8 cellular contexts compared by ENCODE assay signal in genomic region chr15:81323944-81324881, GRCh38. TPM values are rescaled to one million over a fixed set of nuclear protein-coding genes. Genes with fewer than 3 reads are reported as not detected.
DNase-seq lines count a peak whose midpoint lies in the region; FAIRE-seq and TF ChIP-seq lines count a peak whose summit lies in the region.

TSS of gene STARD5 (minus strand) at chr15:81324141. CDS start at chr15:81324099, 42 bp downstream.

- H4K91ac ChIP-seq in H1 (replicated peaks; ENCODE audit: insufficient read length, low read length) (peak within 1 kb of the TSS; percentile 55), mesenchymal stem cell (ENCODE audit: low read length) (peak within 1 kb of the TSS; percentile 77)

- H3K9ac ChIP-seq in H1 (replicated peaks in 1 of 4; ENCODE audit: extremely low read depth in 1 of 4, low read depth in 3 of 4, low read length in 3 of 4) (peak within 1 kb of the TSS; percentile 56 to 80 (median 79)), mesenchymal stem cell (ENCODE audit: low read length) (peak within 1 kb of the TSS; percentile 93)

- H3K36me3 ChIP-seq in H1 (ENCODE audit: control insufficient read depth in 2 of 4, insufficient read depth in 4 of 4, low read length in 3 of 4) (no peaks in the 10 kb centered on the region; a peak in 2 of 8 replicates), mesenchymal stem cell (ENCODE audit: control insufficient read depth in 1 of 2, insufficient read depth in 2 of 2, low read depth in 1 of 2, low read length in 2 of 2) (peaks cover 12 to 28% of the 10 kb centered on the region in 2 experiments)

- POLR2A ChIA-PET in H1 (lab: Charles Lee; ENCODE audit: partially characterized antibody) = interaction anchor here (0.6 to 2.7 kb wide), 13 partner anchors 9 to 57 kb away, joined by 3 to 9 read pairs (median 3); no protein-coding TSS in a partner anchor

- H3K4ac ChIP-seq in H1 (replicated peaks; ENCODE audit: insufficient read length, low read depth, low read length) (peak within 1 kb of the TSS; percentile 71), mesenchymal stem cell (ENCODE audit: low read depth in 1 of 2, low read length in 2 of 2) (peak within 1 kb of the TSS; percentile 13 to 68)

- H2BK15ac ChIP-seq in H1 (ENCODE audit: low read length) (peak within 1 kb of the TSS; percentile 67; the same call in 1 of the 2 replicates), mesenchymal stem cell (ENCODE audit: low read depth, poor library complexity, severe bottlenecking) (peak within 1 kb of the TSS; percentile 95)

- no peak within 1 kb of the TSS for H2AK5ac ChIP-seq in H1 (ENCODE audit: low read depth, low read length)
- peak within 1 kb of the TSS; percentile 76 for H2AK5ac ChIP-seq in mesenchymal stem cell (ENCODE audit: low read length, severe bottlenecking)

- H3K4me1 ChIP-seq in H1 (replicated peaks in 1 of 4; ENCODE audit: control insufficient read depth in 3 of 4, insufficient read depth in 4 of 4, low read length in 3 of 4) (peaks cover 0 to 8% (median under 1%) of the 10 kb centered on the region in 4 experiments; a peak in 4 of 7 replicates), mesenchymal stem cell (ENCODE audit: control insufficient read depth, insufficient read depth, low read depth, low read length) (peaks cover 17% of the 10 kb centered on the region)

- H3K14ac ChIP-seq in H1 (ENCODE audit: insufficient read length) = no peak within 1 kb of the TSS
- peak within 1 kb of the TSS in 1 of 2 experiments; percentile 99 for H3K14ac ChIP-seq in mesenchymal stem cell (ENCODE audit: low read length in 2 of 2)

- peaks cover 6% of the 10 kb centered on the region; the same call in 1 of the 2 replicates for H3K23me2 ChIP-seq in H1 (ENCODE audit: low read depth, low read length)

- H3K27me3 ChIP-seq in H1 (replicated peaks in 1 of 4; ENCODE audit: control insufficient read depth in 3 of 4, extremely low read depth in 1 of 4, insufficient read depth in 3 of 4, low read length in 3 of 4) (0 out of 7 replicates have a peak, but pooled peaks cover 0 to 3% (median 0%) of the 10 kb centered on the region in 4 experiments), mesenchymal stem cell (ENCODE audit: control insufficient read depth in 1 of 2, insufficient read depth in 1 of 2, low read length in 2 of 2) (no peaks in the 10 kb centered on the region)

- H3K79me1 ChIP-seq in H1 (ENCODE audit: low read depth, low read length) = no peaks in the 10 kb centered on the region
- H3K79me1 ChIP-seq in mesenchymal stem cell (replicated peaks; ENCODE audit: low read length, poor library complexity, severe bottlenecking) = peaks cover 7% of the 10 kb centered on the region

- H4K8ac ChIP-seq in H1 (ENCODE audit: extremely low read depth, insufficient read depth, low read length) (peak within 1 kb of the TSS; percentile 82; the same call in 1 of the 2 replicates), mesenchymal stem cell (ENCODE audit: low read length) (peak within 1 kb of the TSS; percentile 98)

- DNase-seq in CMK (ENCODE audit: low read depth) = peak; percentile 93
- DNase-seq in GM20000 (ENCODE audit: low spot score) = peak; percentile 93
- DNase-seq in HS-5 (ENCODE audit: low read depth) = peak; percentile 79
- peak; percentile 70 for DNase-seq in NK-92 (lab: John Stamatoyannopoulos, UW; ENCODE audit: unreplicated experiment)
- DNase-seq in activated CD8-positive, alpha-beta memory T cell treated with anti-CD3 and anti-CD28 coated beads for 4 hours (ENCODE audit: low read depth in 2 of 2) = peak; percentile 90 to 91
- peak; percentile 90 to 98 for DNase-seq in H1 (ENCODE audit: low read depth in 1 of 2, low spot score in 2 of 2)
- DNase-seq in mesenchymal stem cell = peak; percentile 98
- DNase-seq in stimulated activated CD8-positive, alpha-beta memory T cell treated with anti-CD3 and anti-CD28 coated beads, Interleukin-12 subunit alpha, Interleukin-12 subunit beta, amount 100 ng/mL, for 24 hours (ENCODE audit: extremely low read depth) = peak; percentile 95

- H3K79me2 ChIP-seq in H1 (ENCODE audit: control insufficient read depth in 1 of 2, insufficient read depth in 2 of 2, low read length in 2 of 2) = no peaks in the 10 kb centered on the region

- no peak within 1 kb of the TSS for H2BK120ac ChIP-seq in H1 (replicated peaks; ENCODE audit: low read depth, low read length)
- H2BK120ac ChIP-seq in mesenchymal stem cell (ENCODE audit: low read depth, low read length) = no peak within 1 kb of the TSS

- H3K9me3 ChIP-seq in H1 (ENCODE audit: insufficient read depth in 2 of 2, low read depth in 1 of 2, low read length in 1 of 2) = no peaks in the 10 kb centered on the region
- H3K9me3 ChIP-seq in mesenchymal stem cell (ENCODE audit: control insufficient read depth, low read length) = no peaks in the 10 kb centered on the region

- no peak within 1 kb of the TSS for H2BK20ac ChIP-seq in H1 (ENCODE audit: low read length)

- TF ChIP-seq CTCF in GM20000 (IDR thresholded peaks at IDR 0.05; ENCODE audit: extremely low read depth, missing control alignments) (no peak), H1 (IDR thresholded peaks at IDR 0.05; ENCODE audit: control extremely low read depth in 1 of 3, insufficient read depth in 1 of 3, low read depth in 1 of 3, low read length in 3 of 3) (no peak)

- H3K4me2 ChIP-seq in H1 (ENCODE audit: insufficient read depth in 1 of 2, low read depth in 2 of 2, low read length in 2 of 2) (peak within 1 kb of the TSS; percentile 72 to 92), mesenchymal stem cell (ENCODE audit: low read length, poor library complexity, severe bottlenecking) (peak within 1 kb of the TSS; percentile 96)

- TF ChIP-seq RAD21 in H1 (IDR thresholded peaks at IDR 0.05 in 1 of 2, conservative IDR thresholded peaks at IDR 0.05 in 1 of 2; ENCODE audit: low read depth in 2 of 2, low read length in 2 of 2) = no peak

- H2BK12ac ChIP-seq in H1 (ENCODE audit: low read depth, low read length) (0 out of 2 replicates have a peak within 1 kb of the TSS, but pooled peaks have one; percentile 20), mesenchymal stem cell (ENCODE audit: low read length in 2 of 2) (no peak within 1 kb of the TSS)

- H3K4me3 ChIP-seq in H1 (ENCODE audit: extremely low read depth in 1 of 4, insufficient read depth in 2 of 4, low read depth in 3 of 4, low read length in 4 of 4) = peak within 1 kb of the TSS; percentile 72 to 85 (median 75)
- H3K4me3 ChIP-seq in mesenchymal stem cell (ENCODE audit: insufficient read depth in 1 of 2, low read depth in 1 of 2, low read length in 2 of 2) = peak within 1 kb of the TSS; percentile 93 to 96

- H2BK5ac ChIP-seq in H1 (ENCODE audit: low read depth, low read length) (no peak within 1 kb of the TSS; the same call in 1 of the 2 replicates), mesenchymal stem cell (ENCODE audit: low read depth, low read length, poor library complexity, severe bottlenecking) (no peak within 1 kb of the TSS)

- CTCF ChIA-PET in H1 (lab: Charles Lee; ENCODE audit: partially characterized antibody) = interaction anchor here (0.8 to 1.6 kb wide), 6 partner anchors 9 to 293 kb away, joined by 3 to 6 read pairs (median 4); no protein-coding TSS in a partner anchor

- no peak within 1 kb of the TSS for H3K27ac ChIP-seq in H1 (ENCODE audit: low read depth, low read length)
- H3K27ac ChIP-seq in mesenchymal stem cell (ENCODE audit: low read length, poor library complexity, severe bottlenecking) = no peak within 1 kb of the TSS

- H3K56ac ChIP-seq in H1 (replicated peaks; ENCODE audit: insufficient read length, low read depth, low read length) = no peak within 1 kb of the TSS

- H4K5ac ChIP-seq in H1 (ENCODE audit: insufficient read length, low read depth, low read length) = no peak within 1 kb of the TSS

- no peak for TF ChIP-seq EP300 in H1 (IDR thresholded peaks at IDR 0.05; ENCODE audit: borderline replicate concordance in 1 of 2, low read depth in 2 of 2, low read length in 2 of 2)

- peak; percentile 68 to 91 for TF ChIP-seq POLR2A in H1 (IDR thresholded peaks at IDR 0.05; ENCODE audit: control extremely low read depth in 1 of 2, low read depth in 2 of 2, low read length in 2 of 2)

- peak within 1 kb of the TSS; percentile 98 for H3K18ac ChIP-seq in H1 (ENCODE audit: extremely low read depth, low read length)
- H3K18ac ChIP-seq in mesenchymal stem cell (ENCODE audit: low read depth in 1 of 2, low read length in 2 of 2) = peak within 1 kb of the TSS; percentile 83 to 88

- 4% methylated on average over 58 of the region's 67 CpGs; no CpG with 5 or more reads in 1 of the 2 experiments for WGBS in H1 (ENCODE audit: extremely low coverage in 1 of 2, insufficient coverage in 1 of 2, insufficient read length in 1 of 2, insufficient replicate concordance in 2 of 2, low coverage in 1 of 2, low lambda C conversion rate in 2 of 2, missing lambda C conversion rate in 1 of 2), 2 experiments
- 2% methylated on average over 66 of the region's 67 CpGs for WGBS in mesenchymal stem cell

- H3K23ac ChIP-seq in H1 (ENCODE audit: insufficient read length) (no peak within 1 kb of the TSS), mesenchymal stem cell (ENCODE audit: low read length in 2 of 2) (peak within 1 kb of the TSS in 1 of 2 experiments; percentile 23)

- peak within 1 kb of the TSS; percentile 97 for H2AFZ ChIP-seq in H1 (ENCODE audit: low read length)
- H2AFZ ChIP-seq in mesenchymal stem cell (ENCODE audit: low read depth, low read length) = peak within 1 kb of the TSS; percentile 99

- no peak for FAIRE-seq in H1 (lab: Jason Lieb, UNC)

- peaks cover 0 to 1% of the 10 kb centered on the region in 2 experiments for H4K20me1 ChIP-seq in H1 (replicated peaks in 1 of 2; ENCODE audit: control insufficient read depth in 1 of 2, insufficient read depth in 2 of 2, low read length in 2 of 2)

TF ChIP-seq in H1, 55 proteins besides CTCF, POLR2A, EP300 and RAD21 (continues in another document):
- TF ChIP-seq YY1 (IDR thresholded peaks at IDR 0.05; ENCODE audit: low read depth, low read length) (0 out of 2 replicates have a peak, but pooled peaks have one; percentile 18), SP4 (IDR thresholded peaks at IDR 0.05; ENCODE audit: low read length) (0 out of 2 replicates have a peak, but pooled peaks have one; percentile 44), CHD2 (IDR thresholded peaks at IDR 0.05; ENCODE audit: low read length) (peak; percentile 57; the same call in 1 of the 2 replicates), SP1 (IDR thresholded peaks at IDR 0.05; ENCODE audit: low read depth, low read length) (peak; percentile 89), ZNF274 (IDR thresholded peaks at IDR 0.05; ENCODE audit: borderline replicate concordance, extremely low read depth, low read length) (no peak)

RNA-seq across cellular contexts. Expression of gene STARD5, which starts in this region (rescaled TPM):
- total RNA-seq in H1 (2021; fragmentation: NEBNext Ultra II Directional; extraction: Animal tissue kit (Norgen Biotek cat#: 25700)) = 5.5 and 5.8 TPM in 2 replicates
- polyA plus RNA-seq in H1 (2011; rRNA removed) = 10.0 and 10.4 TPM in 2 replicates
- 9.5 TPM for polyA plus RNA-seq in H1 (2011; cell fraction: cytosol; rRNA removed)
- 20.2 TPM for polyA plus RNA-seq in H1 (2011; cell fraction: nucleus; rRNA removed)
- polyA plus RNA-seq in H1 (2012, experiment 1 of 2) = 4.6 to 6.2 TPM (median 5.2 TPM) in 4 replicates
- polyA plus RNA-seq in H1 (2012, experiment 2 of 2) = 2.3 TPM
- 4.6 TPM for polyA plus RNA-seq in H1 (2013, experiment 1 of 2)
- polyA plus RNA-seq in H1 (2013, experiment 2 of 2) = 4.2 TPM
- 11.4 and 14.3 TPM in 2 replicates for polyA minus RNA-seq in H1 (2011; rRNA and poly(A)+ RNA removed)
- polyA minus RNA-seq in H1 (2011; cell fraction: cytosol; rRNA and poly(A)+ RNA removed) = 3.4 TPM
- 18.4 TPM for polyA minus RNA-seq in H1 (2011; cell fraction: nucleus; rRNA and poly(A)+ RNA removed)
- 2.6 TPM for polyA plus RNA-seq in mesenchymal stem cell (2013, experiment 1 of 2)
- polyA plus RNA-seq in mesenchymal stem cell (2013, experiment 2 of 2) = 2.5 TPM
